In the genomic region with DNA sequence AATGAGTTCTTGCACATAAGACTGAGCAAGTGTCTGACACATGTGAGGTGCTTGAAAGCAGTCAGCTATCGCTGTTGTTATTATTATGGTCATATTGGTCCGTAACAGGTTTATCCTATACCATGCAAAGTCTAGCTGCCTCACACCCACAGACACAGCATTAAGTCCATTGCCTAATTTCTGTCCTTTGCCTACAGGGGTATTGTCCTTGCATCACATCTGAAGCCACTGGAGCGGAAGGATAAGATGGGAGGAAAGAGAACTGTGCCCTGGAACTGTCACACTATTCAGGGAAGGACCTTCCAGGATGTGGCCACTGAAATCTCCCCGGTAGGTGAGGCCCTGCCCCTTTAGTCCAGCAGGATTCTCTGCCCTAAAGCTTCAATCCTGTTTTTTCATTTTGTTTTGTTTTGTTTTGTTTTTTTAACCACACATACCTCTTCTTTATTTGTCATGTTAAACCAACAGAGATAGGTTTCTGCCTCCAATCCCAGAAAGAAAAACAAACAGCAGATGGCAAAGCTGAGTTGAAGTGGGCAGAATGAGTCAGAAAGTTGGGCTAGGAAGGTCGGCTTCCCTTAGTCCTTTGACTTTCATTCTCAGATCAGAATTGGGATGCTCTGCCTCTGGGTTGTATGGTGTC, we compare ENCODE assay signal across 9 cellular contexts. TPM values are rescaled to one million over a fixed set of nuclear protein-coding genes. Genes with fewer than 3 reads are reported as not detected.
DNase-seq lines count a peak whose midpoint lies in the region; ATAC-seq, FAIRE-seq and TF ChIP-seq lines count a peak whose summit lies in the region.
"Had no signal": no experiment of that assay in that cellular context is flagged by ENCODE, and none has a peak within 500 bp of the region (broad histone marks: within the 10 kb centered on the region; RNA-seq: fewer than 3 reads in every experiment).

No MANE protein-coding gene starts in this region.

- no peak overlapping the region for H3K4me3 ChIP-seq in bronchial epithelial cell (ENCODE audit: low read depth, low read length)

- no peaks in the 10 kb centered on the region for H3K27me3 ChIP-seq in bronchial epithelial cell (ENCODE audit: control insufficient read depth, insufficient read depth, low read length)
- H3K27me3 ChIP-seq: dorsolateral prefrontal cortex had no signal

- FAIRE-seq in bronchial epithelial cell (lab: Jason Lieb, UNC) = peak; percentile 85

- H3K36me3 ChIP-seq in bronchial epithelial cell (ENCODE audit: control insufficient read depth, insufficient read depth, low read length) = no peaks in the 10 kb centered on the region

- TF ChIP-seq CTCF in bronchial epithelial cell (IDR thresholded peaks at IDR 0.05; ENCODE audit: insufficient read depth, low read length, severe bottlenecking) = peak; percentile 36
- peak; percentile 42 for TF ChIP-seq CTCF in osteocyte (IDR thresholded peaks at IDR 0.05)

- ATAC-seq in GM21717 (IDR thresholded peaks at IDR 0.05; ENCODE audit: unreplicated experiment) (no peak), HG02884 (IDR thresholded peaks at IDR 0.05; ENCODE audit: unreplicated experiment) (no peak)

- H3K4me1 Mint-ChIP-seq in osteocyte (ENCODE audit: unreplicated experiment) = peaks cover 50% of the 10 kb centered on the region

- H3K27ac Mint-ChIP-seq in osteocyte (ENCODE audit: unreplicated experiment) = peak overlapping the region; percentile 100

- H3K36me3 Mint-ChIP-seq in osteocyte (ENCODE audit: unreplicated experiment) = no peaks in the 10 kb centered on the region

- no peaks in the 10 kb centered on the region for H3K9me3 Mint-ChIP-seq in osteocyte (ENCODE audit: unreplicated experiment)

- no peak overlapping the region for H3K4me3 Mint-ChIP-seq in osteocyte (ENCODE audit: unreplicated experiment)

- peak; percentile 97 for DNase-seq in DMS53 treated with DMSO at 0.1 percent for 48 hours (lab: John Stamatoyannopoulos, UW; ENCODE audit: unreplicated experiment)
- DNase-seq in NCI-H69 (lab: John Stamatoyannopoulos, UW) = peak; percentile 19
- DNase-seq in bronchial epithelial cell (ENCODE audit: low read depth) = peak; percentile 71
- DNase-seq in osteocyte (ENCODE audit: extremely low spot score, unreplicated experiment) = no peak
- no peak for DNase-seq in activated naive CD4-positive, alpha-beta T cell (lab: John Stamatoyannopoulos, UW)
- DNase-seq: NCI-H1092 had no signal

- H3K27me3 Mint-ChIP-seq in osteocyte (ENCODE audit: unreplicated experiment) = no peaks in the 10 kb centered on the region

RNA-seq across cellular contexts. Expression of gene EFTUD2, which starts 2.2 kb away (rescaled TPM):
- total RNA-seq in bronchial epithelial cell (78.0 and 91.4 TPM in 2 replicates), osteocyte (95.6 and 102 TPM in 2 replicates)

RNA-seq across cellular contexts. Expression of gene GFAP, which starts 13.9 kb away (rescaled TPM):
- total RNA-seq in bronchial epithelial cell (not detected in 2 replicates), osteocyte (not detected in 2 replicates)

RNA-seq across cellular contexts. Expression of gene KIF18B, which starts 46.1 kb away (rescaled TPM):
- total RNA-seq in bronchial epithelial cell (0.13 TPM in 1 of 2 replicates, not detected in the other), osteocyte (5.6 and 6.9 TPM in 2 replicates)

RNA-seq across cellular contexts. Expression of gene HIGD1B, which starts 53.8 kb away (rescaled TPM):
- total RNA-seq in bronchial epithelial cell (not detected in 2 replicates), osteocyte (not detected in 2 replicates)

Comparison
In these comparisons a context has a peak if more than half of its experiments do, and no peak if none do; other contexts are left out.
1. DNase-seq: peak in DMS53 treated with DMSO at 0.1 percent for 48 hours (single experiment), NCI-H69 (single experiment) and bronchial epithelial cell (single experiment); none in osteocyte (single experiment) and activated naive CD4-positive, alpha-beta T cell (0 of 4).